ENCODE assay signal across 9 cellular contexts in genomic region chr1:159944623-159945455, GRCh38. TPM values are rescaled to one million over a fixed set of nuclear protein-coding genes. Genes with fewer than 3 reads are reported as not detected.
DNase-seq lines count a peak whose midpoint lies in the region; ATAC-seq lines count a peak whose summit lies in the region.
"Had no signal": no experiment of that assay in that cellular context is flagged by ENCODE, and none has a peak within 500 bp of the region (broad histone marks: within the 10 kb centered on the region; RNA-seq: fewer than 3 reads in every experiment).

No MANE protein-coding gene starts in this region.

- DNase-seq in CD8-positive, alpha-beta memory T cell, result no peak
- DNase-seq in NCI-H2171 (lab: John Stamatoyannopoulos, UW) (peak; percentile 27), neuronal stem cell (ENCODE audit: low spot score) (no peak), HPDE6-E6E7 (ENCODE audit: extremely low spot score) (no peak), DMS53 (lab: John Stamatoyannopoulos, UW) (no peak)
- DNase-seq: SHP77 treated with DMSO at 0.1 percent for 48 hours had no signal

- peak overlapping the region; percentile 36 for H3K9ac ChIP-seq in neuronal stem cell (ENCODE audit: low read depth, low read length, poor library complexity)

- peaks cover 21 to 31% of the 10 kb centered on the region in 2 donors for H3K27me3 Mint-ChIP-seq in CD8-positive, alpha-beta memory T cell

- peak overlapping the region; percentile 98 for H2AFZ ChIP-seq in neuronal stem cell (ENCODE audit: low read length)

- ATAC-seq in GM18867 (IDR thresholded peaks at IDR 0.05; ENCODE audit: unreplicated experiment) (no peak), GM21423 (IDR thresholded peaks at IDR 0.05; ENCODE audit: unreplicated experiment) (no peak)

- no peaks in the 10 kb centered on the region for H3K36me3 ChIP-seq in CD8-positive, alpha-beta memory T cell (ENCODE audit: insufficient read depth, low read length)
- H3K36me3 ChIP-seq in esophagus (ENCODE audit: control insufficient read depth in 2 of 2, insufficient read depth in 2 of 2, low read length in 1 of 2) (no peaks in the 10 kb centered on the region), neuronal stem cell (replicated peaks in 1 of 2; ENCODE audit: control insufficient read depth in 2 of 2, insufficient read depth in 2 of 2, low read length in 2 of 2) (peaks cover 0 to 5% of the 10 kb centered on the region in 2 donors)

- H3K4me2 ChIP-seq in neuronal stem cell (ENCODE audit: insufficient read depth, low read length, poor library complexity, severe bottlenecking), result peak overlapping the region; percentile 60

- H3K4me1 Mint-ChIP-seq in CD8-positive, alpha-beta memory T cell, result peaks cover 8 to 10% (median 10%) of the 10 kb centered on the region in 3 donors

- POLR2A ChIA-PET in CD8-positive, alpha-beta memory T cell (lab: Charles Lee), result no interaction called here

- peaks cover 6% of the 10 kb centered on the region for H3K4me1 ChIP-seq in CD8-positive, alpha-beta memory T cell (ENCODE audit: insufficient read depth, low read length)
- H3K4me1 ChIP-seq in esophagus (ENCODE audit: control insufficient read depth in 2 of 2, insufficient read depth in 2 of 2, low read length in 1 of 2), result peaks cover 2 to 30% of the 10 kb centered on the region in 2 donors
- H3K4me1 ChIP-seq in neuronal stem cell (ENCODE audit: control insufficient read depth in 2 of 2, insufficient read depth in 1 of 2, low read depth in 1 of 2, low read length in 2 of 2), result peaks cover 24 to 39% of the 10 kb centered on the region in 2 donors

- peak overlapping the region; percentile 88 for H3K18ac ChIP-seq in neuronal stem cell (ENCODE audit: low read length)

- CTCF ChIA-PET in CD8-positive, alpha-beta memory T cell (lab: Charles Lee), result interaction anchor here (0.8 to 2.9 kb wide), 6 partner anchors 9 to 146 kb away, joined by 3 to 20 read pairs (median 4); no protein-coding TSS in a partner anchor

- H3K9me3 Mint-ChIP-seq in CD8-positive, alpha-beta memory T cell, result no peaks in the 10 kb centered on the region

- H4K91ac ChIP-seq in neuronal stem cell (ENCODE audit: low read depth, low read length, poor library complexity), result no peak overlapping the region

- peak overlapping the region; percentile 33 for H2BK120ac ChIP-seq in neuronal stem cell (ENCODE audit: low read depth, low read length)

- no peak overlapping the region for H3K23ac ChIP-seq in neuronal stem cell (ENCODE audit: low read depth, low read length, poor library complexity)

- H4K8ac ChIP-seq in neuronal stem cell (ENCODE audit: low read depth, low read length), result no peak overlapping the region

- H3K36me3 Mint-ChIP-seq in CD8-positive, alpha-beta memory T cell, result peaks cover 0 to 5% (median 0%) of the 10 kb centered on the region in 3 donors

- no peaks in the 10 kb centered on the region for H3K9me3 ChIP-seq in CD8-positive, alpha-beta memory T cell (ENCODE audit: low read length)
- H3K9me3 ChIP-seq in esophagus (ENCODE audit: control insufficient read depth in 2 of 2, insufficient read depth in 1 of 2, low read depth in 1 of 2, low read length in 1 of 2) (no peaks in the 10 kb centered on the region), neuronal stem cell (replicated peaks in 1 of 2; ENCODE audit: control insufficient read depth in 2 of 2, insufficient read depth in 1 of 2, low read depth in 1 of 2, low read length in 2 of 2) (no peaks in the 10 kb centered on the region)

- no peak overlapping the region for H3K4ac ChIP-seq in neuronal stem cell (ENCODE audit: low read length)

- WGBS in esophagus, 2 donors, result 24 to 29% methylated on average over 11 of the region's 11 CpGs
- WGBS in neuronal stem cell (ENCODE audit: extremely low coverage in 2 of 2, insufficient read length in 2 of 2, insufficient replicate concordance in 1 of 2), 2 donors, result no CpG with 5 or more reads among the region's 11 CpGs

- no peak overlapping the region for H2BK5ac ChIP-seq in neuronal stem cell (ENCODE audit: low read length)

- H3K4me3 Mint-ChIP-seq in CD8-positive, alpha-beta memory T cell, result peak overlapping the region; percentile 29 to 73 (median 68)

- peaks cover 25% of the 10 kb centered on the region for H3K27me3 ChIP-seq in CD8-positive, alpha-beta memory T cell (ENCODE audit: insufficient read depth, low read length, poor library complexity, severe bottlenecking)
- H3K27me3 ChIP-seq in esophagus (ENCODE audit: control insufficient read depth in 1 of 2, insufficient read depth in 2 of 2, low read length in 2 of 2), result no peaks in the 10 kb centered on the region
- peaks cover 0 to 36% (median 0%) of the 10 kb centered on the region in 3 experiments for H3K27me3 ChIP-seq in neuronal stem cell (ENCODE audit: control insufficient read depth in 3 of 3, insufficient read depth in 3 of 3, low read depth in 1 of 3, low read length in 3 of 3)

- H3K79me1 ChIP-seq in neuronal stem cell (ENCODE audit: low read depth, low read length), result peaks cover 10% of the 10 kb centered on the region

- peak overlapping the region; percentile 39 for H3K4me3 ChIP-seq in CD8-positive, alpha-beta memory T cell (ENCODE audit: low read length)
- peak overlapping the region; percentile 54 to 58 for H3K4me3 ChIP-seq in esophagus (ENCODE audit: low read depth in 1 of 2, low read length in 2 of 2)
- peak overlapping the region; percentile 78 to 83 for H3K4me3 ChIP-seq in neuronal stem cell (ENCODE audit: low read length in 2 of 2)

- H2BK12ac ChIP-seq in neuronal stem cell (ENCODE audit: low read length), result peak overlapping the region; percentile 41

- H2AK5ac ChIP-seq in neuronal stem cell (ENCODE audit: low read depth, low read length), result peak overlapping the region; percentile 66

- no peak overlapping the region for H3K27ac ChIP-seq in CD8-positive, alpha-beta memory T cell (ENCODE audit: low read depth, low read length)
- H3K27ac ChIP-seq in esophagus (ENCODE audit: low read depth in 2 of 2, low read length in 1 of 2) (peak overlapping the region; percentile 85 to 89), neuronal stem cell (replicated peaks; ENCODE audit: low read length) (no peak overlapping the region)

- no peak overlapping the region for H3K14ac ChIP-seq in neuronal stem cell (ENCODE audit: low read length)

- peak overlapping the region in 2 of 8 donors; percentile 5 to 58 for H3K27ac Mint-ChIP-seq in CD8-positive, alpha-beta memory T cell

- H2BK15ac ChIP-seq in neuronal stem cell (ENCODE audit: low read length), result peak overlapping the region; percentile 49

RNA-seq across cellular contexts. Expression of gene IGSF9, which starts 0.6 kb away (rescaled TPM):
- total RNA-seq in CD8-positive, alpha-beta memory T cell, result under 1 TPM; 0.04 to 0.11 TPM
- not detected for polyA plus RNA-seq in CD8-positive, alpha-beta memory T cell
- polyA plus RNA-seq in esophagus, result 10 to 100 TPM in 1 of 2 donors, 1 to 10 TPM in 1; 7.4 to 16.1 TPM
- 11.6 TPM for polyA plus RNA-seq in neuronal stem cell (2013, experiment 1 of 2)
- polyA plus RNA-seq in neuronal stem cell (2013, experiment 2 of 2), result 11.4 TPM

RNA-seq across cellular contexts. Expression of gene SLAMF9, which starts 9.2 kb away (rescaled TPM):
- not detected for total RNA-seq in CD8-positive, alpha-beta memory T cell
- polyA plus RNA-seq in CD8-positive, alpha-beta memory T cell, result not detected
- under 1 TPM; 0.05 to 0.14 TPM for polyA plus RNA-seq in esophagus
- polyA plus RNA-seq in neuronal stem cell (2013, experiment 1 of 2), result not detected
- polyA plus RNA-seq in neuronal stem cell (2013, experiment 2 of 2), result not detected

RNA-seq across cellular contexts. Expression of gene TAGLN2, which starts 19.5 kb away (rescaled TPM):
- total RNA-seq in CD8-positive, alpha-beta memory T cell, result 100 to 1,000 TPM; 566 to 578 TPM
- polyA plus RNA-seq in CD8-positive, alpha-beta memory T cell, result 811 TPM
- polyA plus RNA-seq in esophagus, result 100 to 1,000 TPM; 309 to 366 TPM
- 27.0 TPM for polyA plus RNA-seq in neuronal stem cell (2013, experiment 1 of 2)
- polyA plus RNA-seq in neuronal stem cell (2013, experiment 2 of 2), result 26.7 TPM

RNA-seq across cellular contexts. Expression of gene CFAP45, which starts 44.9 kb away (rescaled TPM):
- 1 to 10 TPM in 1 of 2 experiments, under 1 TPM in 1; 0.75 to 1.2 TPM for total RNA-seq in CD8-positive, alpha-beta memory T cell
- polyA plus RNA-seq in CD8-positive, alpha-beta memory T cell, result 0.18 TPM
- under 1 TPM; 0.44 to 0.61 TPM for polyA plus RNA-seq in esophagus
- 0.32 TPM for polyA plus RNA-seq in neuronal stem cell (2013, experiment 1 of 2)
- polyA plus RNA-seq in neuronal stem cell (2013, experiment 2 of 2), result 0.47 TPM

Comparison
In these comparisons a context has a peak if more than half of its experiments do, and no peak if none do; other contexts are left out.
1. H3K27ac ChIP-seq: peak in esophagus (2 of 2); none in CD8-positive, alpha-beta memory T cell (single experiment) and neuronal stem cell (single experiment).
2. Peak in every context shown above with its lines, with median percentiles within 50 percentile points of each other: H3K4me3 ChIP-seq.